In the genomic region with DNA sequence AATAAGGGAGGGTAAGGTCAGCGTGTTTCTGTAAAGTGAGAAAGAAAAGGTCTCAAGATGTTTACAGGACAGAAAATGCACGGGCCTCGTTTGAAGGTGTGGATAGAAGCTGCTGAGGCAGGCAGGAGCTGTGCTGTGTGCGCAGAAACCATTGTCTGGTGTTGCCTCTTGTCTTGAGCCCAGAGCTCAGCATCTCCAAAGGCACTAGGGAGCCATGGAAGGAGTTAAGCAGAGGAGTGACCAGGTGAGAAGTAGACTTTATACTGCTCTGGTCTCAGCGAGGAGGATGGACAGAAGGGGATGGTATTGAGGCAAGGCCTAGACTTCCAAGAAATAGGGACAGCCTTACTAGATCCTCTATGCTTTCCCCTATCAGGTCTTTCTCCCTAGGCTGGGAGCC, we compare ENCODE assay signal across 8 cellular contexts. TPM values are rescaled to one million over a fixed set of nuclear protein-coding genes. Genes with fewer than 3 reads are reported as not detected.
DNase-seq lines count a peak whose midpoint lies in the region; ATAC-seq and TF ChIP-seq lines count a peak whose summit lies in the region.

No MANE protein-coding gene starts in this region.

- H3K4me2 ChIP-seq in skeletal muscle satellite cell (ENCODE audit: low read length): peak overlapping the region; percentile 90

- peak overlapping the region; percentile 3 for H3K4me3 Mint-ChIP-seq in activated CD8-positive, alpha-beta T cell treated with anti-CD3 and anti-CD28 coated beads, Interleukin-2, amount 10 ng/mL, durations not matched to agents 7 days and 5 days

- H3K9me3 ChIP-seq in iPS-18c (ENCODE audit: control insufficient read depth, insufficient read depth, low read length) (no peaks in the 10 kb centered on the region), skeletal muscle satellite cell (replicated peaks; ENCODE audit: low read length) (no peaks in the 10 kb centered on the region)

- H3K36me3 ChIP-seq in skeletal muscle satellite cell (ENCODE audit: insufficient read depth, low read length): no peaks in the 10 kb centered on the region

- no peaks in the 10 kb centered on the region for H3K9me3 Mint-ChIP-seq in activated CD8-positive, alpha-beta T cell treated with anti-CD3 and anti-CD28 coated beads, Interleukin-2, amount 10 ng/mL, durations not matched to agents 7 days and 5 days (ENCODE audit: insufficient read depth)

- peaks cover 6% of the 10 kb centered on the region for H3K4me1 Mint-ChIP-seq in activated CD8-positive, alpha-beta T cell treated with anti-CD3 and anti-CD28 coated beads, Interleukin-2, amount 10 ng/mL, durations not matched to agents 7 days and 5 days (ENCODE audit: low read depth)

- peak overlapping the region; percentile 43; the same call in 1 of the 2 replicates for H3K4me3 ChIP-seq in HFF-Myc (replicated peaks; ENCODE audit: low read depth, low read length)
- H3K4me3 ChIP-seq in iPS-18c (ENCODE audit: insufficient read depth, low read depth, low read length): peak overlapping the region; percentile 72
- H3K4me3 ChIP-seq in skeletal muscle satellite cell (ENCODE audit: low read length): peak overlapping the region; percentile 81

- no peak for TF ChIP-seq CTCF in HFF-Myc (IDR thresholded peaks at IDR 0.05; ENCODE audit: low read depth, low read length, missing control alignments)

- peak overlapping the region; percentile 68 for H3K9ac ChIP-seq in skeletal muscle satellite cell (ENCODE audit: low read depth, low read length)

- no peak for DNase-seq in HFF-Myc (ENCODE audit: extremely low read depth, low read depth)
- DNase-seq in activated CD8-positive, alpha-beta T cell treated with anti-CD3 and anti-CD28 coated beads, Interleukin-2, amount 10 ng/mL, durations not matched to agents 7 days and 5 days: no peak
- DNase-seq in T-helper 9 cell: no peak
- DNase-seq in hippocampal formation (lab: John Stamatoyannopoulos, UW): no peak

- no peak for ATAC-seq in activated CD8-positive, alpha-beta T cell treated with anti-CD3 and anti-CD28 coated beads, Interleukin-2, amount 10 ng/mL, durations not matched to agents 7 days and 5 days
- no peak for ATAC-seq in GM19467 (IDR thresholded peaks at IDR 0.05; ENCODE audit: unreplicated experiment)
- no peak for ATAC-seq in GM18873 (IDR thresholded peaks at IDR 0.05; ENCODE audit: low FRiP score, unreplicated experiment)

- CTCF ChIA-PET in activated CD8-positive, alpha-beta T cell treated with anti-CD3 and anti-CD28 coated beads, Interleukin-2, amount 10 ng/mL, durations not matched to agents 7 days and 5 days (lab: Charles Lee): interaction anchor here (0.9 to 3.6 kb wide), 20 partner anchors 9 to 202 kb away, joined by 3 to 34 read pairs (median 6); a partner anchor contains a TSS

- no peak overlapping the region for H3K27ac Mint-ChIP-seq in activated CD8-positive, alpha-beta T cell treated with anti-CD3 and anti-CD28 coated beads, Interleukin-2, amount 10 ng/mL, durations not matched to agents 7 days and 5 days

- peaks cover 8% of the 10 kb centered on the region for H3K4me1 ChIP-seq in skeletal muscle satellite cell (ENCODE audit: control insufficient read depth, insufficient read depth, low read length)

- POLR2A ChIA-PET in activated CD8-positive, alpha-beta T cell treated with anti-CD3 and anti-CD28 coated beads, Interleukin-2, amount 10 ng/mL, durations not matched to agents 7 days and 5 days (lab: Charles Lee): no interaction called here

- H3K36me3 Mint-ChIP-seq in activated CD8-positive, alpha-beta T cell treated with anti-CD3 and anti-CD28 coated beads, Interleukin-2, amount 10 ng/mL, durations not matched to agents 7 days and 5 days (ENCODE audit: low read depth): no peaks in the 10 kb centered on the region

- peaks cover 11% of the 10 kb centered on the region for H3K27me3 Mint-ChIP-seq in activated CD8-positive, alpha-beta T cell treated with anti-CD3 and anti-CD28 coated beads, Interleukin-2, amount 10 ng/mL, durations not matched to agents 7 days and 5 days (ENCODE audit: low read depth)

- H3K27me3 ChIP-seq in skeletal muscle satellite cell (ENCODE audit: control insufficient read depth, insufficient read depth, low read length): no peaks in the 10 kb centered on the region

RNA-seq across cellular contexts. Expression of a gene that starts 13.0 kb away (rescaled TPM):
- total RNA-seq in activated CD8-positive, alpha-beta T cell treated with anti-CD3 and anti-CD28 coated beads, Interleukin-2, amount 10 ng/mL, durations not matched to agents 7 days and 5 days: under 1 TPM; 0.31 to 0.53 TPM
- total RNA-seq in skeletal muscle satellite cell (2012; rRNA removed): 0.25 and 1.3 TPM in 2 replicates

RNA-seq across cellular contexts. Expression of a gene that starts 31.9 kb away (rescaled TPM):
- 1,000 to 10,000 TPM; 1,764 to 1,890 TPM for total RNA-seq in activated CD8-positive, alpha-beta T cell treated with anti-CD3 and anti-CD28 coated beads, Interleukin-2, amount 10 ng/mL, durations not matched to agents 7 days and 5 days
- total RNA-seq in skeletal muscle satellite cell (2012; rRNA removed): 393 and 800 TPM in 2 replicates

RNA-seq across cellular contexts. Expression of a gene that starts 50.4 kb away (rescaled TPM):
- not detected for total RNA-seq in activated CD8-positive, alpha-beta T cell treated with anti-CD3 and anti-CD28 coated beads, Interleukin-2, amount 10 ng/mL, durations not matched to agents 7 days and 5 days
- total RNA-seq in skeletal muscle satellite cell (2012; rRNA removed): not detected in 2 replicates
